ENCODE assay signal across 8 cellular contexts in genomic region chr6:4775591-4776492, GRCh38. TPM values are rescaled to one million over a fixed set of nuclear protein-coding genes. Genes with fewer than 3 reads are reported as not detected.
A peak's percentile ranks its signal among the peaks of the same experiment; 100 is the strongest.
DNase-seq lines count a peak whose midpoint lies in the region; ATAC-seq and TF ChIP-seq lines count a peak whose summit lies in the region.

Gene CDYL (plus strand): TSS chr6:4776404. CDS start chr6:4776784, 380 bp downstream.

- TF ChIP-seq POLR2A in heart left ventricle (IDR thresholded peaks at IDR 0.05), result no peak

- peaks cover 17% of the 10 kb centered on the region for H3K36me3 Mint-ChIP-seq in activated naive CD8-positive, alpha-beta T cell treated with anti-CD3 and anti-CD28 coated beads, Interleukin-2, amount 50 U/mL, for 24 hours (ENCODE audit: low read depth)
- peaks cover 19% of the 10 kb centered on the region for H3K36me3 Mint-ChIP-seq in type B pancreatic cell

- H3K9me3 Mint-ChIP-seq in activated naive CD8-positive, alpha-beta T cell treated with anti-CD3 and anti-CD28 coated beads, Interleukin-2, amount 50 U/mL, for 24 hours, result peaks cover 27% of the 10 kb centered on the region
- peaks cover 11% of the 10 kb centered on the region for H3K9me3 Mint-ChIP-seq in type B pancreatic cell

- H3K27ac ChIP-seq in heart left ventricle, result peak within 1 kb of the TSS in 11 of 12 donors; percentile 65 to 90 (median 84)

- ATAC-seq in HG02763 (IDR thresholded peaks at IDR 0.05; ENCODE audit: unreplicated experiment) (peak; percentile 70), heart left ventricle (peak; percentile 86 to 93 (median 90))
- peak; percentile 73 for ATAC-seq in activated naive CD8-positive, alpha-beta T cell treated with anti-CD3 and anti-CD28 coated beads, Interleukin-2, amount 50 U/mL, for 24 hours

- intact Hi-C loops in heart left ventricle (cut with DNase I), result loop anchor here in 9 of 10 donors (1.0 to 10.0 kb wide), 16 partner anchors 127 to 461 kb away; partner anchors contain the start of gene RPP40 (in 1 of the 9)
- intact Hi-C loops in posterior vena cava (cut with DNase I), result loop anchor here in 1 of 2 donors (5.0 kb wide), 1 partner anchor 129 kb away; no protein-coding TSS in a partner anchor

- H3K4me1 ChIP-seq in heart left ventricle, result peaks cover 0 to 34% (median 18%) of the 10 kb centered on the region in 12 donors

- TF ChIP-seq CTCF in GM12874 (IDR thresholded peaks at IDR 0.05; ENCODE audit: insufficient read depth, low read depth, low read length) (0 out of 2 replicates have a peak, but pooled peaks have one; percentile 17), heart left ventricle (IDR thresholded peaks at IDR 0.05) (peak in 9 of 12 donors; percentile 6 to 56 (median 41)), type B pancreatic cell (conservative IDR thresholded peaks at IDR 0.05) (peak; percentile 30)

- peak within 1 kb of the TSS; percentile 85 for H3K4me3 Mint-ChIP-seq in activated naive CD8-positive, alpha-beta T cell treated with anti-CD3 and anti-CD28 coated beads, Interleukin-2, amount 50 U/mL, for 24 hours
- H3K4me3 Mint-ChIP-seq in type B pancreatic cell, result peak within 1 kb of the TSS; percentile 92

- WGBS in heart left ventricle, 4 donors, result 1 to 4% (median 2%) methylated on average over 5 to 132 of the region's 135 CpGs

- H3K36me3 ChIP-seq in heart left ventricle, result no peaks in the 10 kb centered on the region

- H3K4me3 ChIP-seq in heart left ventricle, result peak within 1 kb of the TSS; percentile 40 to 91 (median 73)

- DNase-seq in NCI-H1417 treated with DMSO at 0.1 percent for 48 hours (lab: John Stamatoyannopoulos, UW) (peak; percentile 27), T follicular helper cell (ENCODE audit: low read depth) (peak; percentile 76), heart left ventricle (peak; percentile 89 to 95 (median 91)), posterior vena cava (ENCODE audit: low spot score) (peak; percentile 95), type B pancreatic cell (ENCODE audit: extremely low spot score, unreplicated experiment) (peak; percentile 95)
- peak; percentile 92 for DNase-seq in activated naive CD8-positive, alpha-beta T cell treated with anti-CD3 and anti-CD28 coated beads, Interleukin-2, amount 50 U/mL, for 24 hours

- peak within 1 kb of the TSS; percentile 85 for H3K27ac Mint-ChIP-seq in activated naive CD8-positive, alpha-beta T cell treated with anti-CD3 and anti-CD28 coated beads, Interleukin-2, amount 50 U/mL, for 24 hours
- H3K27ac Mint-ChIP-seq in type B pancreatic cell, result peak within 1 kb of the TSS; percentile 96

- peaks cover 10% of the 10 kb centered on the region for H3K27me3 Mint-ChIP-seq in activated naive CD8-positive, alpha-beta T cell treated with anti-CD3 and anti-CD28 coated beads, Interleukin-2, amount 50 U/mL, for 24 hours
- peaks cover 40% of the 10 kb centered on the region for H3K27me3 Mint-ChIP-seq in type B pancreatic cell

- H3K9me3 ChIP-seq in heart left ventricle, result peaks cover 0 to 7% (median 0%) of the 10 kb centered on the region in 12 donors

- H3K27me3 ChIP-seq in heart left ventricle, result no peaks in the 10 kb centered on the region

- H3K4me1 Mint-ChIP-seq in activated naive CD8-positive, alpha-beta T cell treated with anti-CD3 and anti-CD28 coated beads, Interleukin-2, amount 50 U/mL, for 24 hours, result peaks cover 65% of the 10 kb centered on the region
- peaks cover 14% of the 10 kb centered on the region for H3K4me1 Mint-ChIP-seq in type B pancreatic cell (ENCODE audit: unreplicated experiment)

RNA-seq across cellular contexts. Expression of gene CDYL, which starts in this region (rescaled TPM):
- total RNA-seq in heart left ventricle (10 to 100 TPM; 14.6 to 45.2 (median 31.4) TPM), posterior vena cava (10 to 100 TPM; 38.7 to 38.8 TPM), type B pancreatic cell (ENCODE audit: low replicate concordance) (74.1 and 82.2 TPM in 2 replicates)
- polyA plus RNA-seq in heart left ventricle, result 10 to 100 TPM in 1 of 2 donors, 1 to 10 TPM in 1; 4.3 to 19.5 TPM

Comparison
In these comparisons a context has a peak if more than half of its experiments do, and no peak if none do; other contexts are left out.
1. Peak in every context shown above with its lines: DNase-seq, ATAC-seq, H3K4me3 ChIP-seq and H3K27ac ChIP-seq.
2. DNase-seq: peak in every context shown above with its lines; median percentile 95 in posterior vena cava; 95 in type B pancreatic cell; 92 in activated naive CD8-positive, alpha-beta T cell treated with anti-CD3 and anti-CD28 coated beads, Interleukin-2, amount 50 U/mL, for 24 hours; 91 in heart left ventricle; 76 in T follicular helper cell; 27 in NCI-H1417 treated with DMSO at 0.1 percent for 48 hours.